ENCODE assay signal across 19 cellular contexts in genomic region chr18:14963246-14963645, GRCh38.
DNase-seq lines count a peak whose midpoint lies in the region; ATAC-seq, FAIRE-seq and TF ChIP-seq lines count a peak whose summit lies in the region.
"Had no signal": no experiment of that assay in that cellular context is flagged by ENCODE, and none has a peak within 500 bp of the region (broad histone marks: within the 10 kb centered on the region; RNA-seq: fewer than 3 reads in every experiment).

No MANE protein-coding gene starts in this region.

- no peak overlapping the region for H3K27ac ChIP-seq in right atrium auricular region
- H3K27ac ChIP-seq: BLaER1 had no signal

- H3K9me3 ChIP-seq in right atrium auricular region = no peaks in the 10 kb centered on the region
- H3K9me3 ChIP-seq: BLaER1 had no signal

- H3K36me3 ChIP-seq in right atrium auricular region = no peaks in the 10 kb centered on the region
- H3K36me3 ChIP-seq: BLaER1 had no signal

- DNase-seq in NCI-H748 (lab: John Stamatoyannopoulos, UW; ENCODE audit: unreplicated experiment) (peak; percentile 11), NCI-H748 treated with DMSO at 0.1 percent for 48 hours (lab: John Stamatoyannopoulos, UW) (no peak), right atrium auricular region (ENCODE audit: low spot score) (peak; percentile 30), Right ventricle myocardium superior (no peak), left colon (no peak), urothelium cell line (ENCODE audit: low spot score) (no peak), kidney tubule cell (ENCODE audit: low spot score) (no peak)
- DNase-seq: 8988T; CD4-positive, alpha-beta memory T cell; DMS153; DMS79; GDM1; GOT3; H7; HFFc6 had no signal

- ATAC-seq in Right ventricle myocardium superior (ENCODE audit: poor library complexity) = no peak
- ATAC-seq in left colon = peak; percentile 32
- ATAC-seq: HCT116 had no signal

- no peak overlapping the region for H3K4me3 ChIP-seq in right atrium auricular region
- H3K4me3 ChIP-seq: BLaER1 had no signal

- TF ChIP-seq CTCF in right atrium auricular region (IDR thresholded peaks at IDR 0.05) = no peak

- FAIRE-seq in urothelium cell line (lab: Jason Lieb, UNC) = peak; percentile 88
- FAIRE-seq: GM12892, GM18507 had no signal

- no peaks in the 10 kb centered on the region for H3K27me3 ChIP-seq in right atrium auricular region
- H3K27me3 ChIP-seq: BLaER1 had no signal

- H3K4me1 ChIP-seq in right atrium auricular region = no peaks in the 10 kb centered on the region
- H3K4me1 ChIP-seq: BLaER1 had no signal

- intact Hi-C loops in Right ventricle myocardium superior (cut with DNase I) (no loop called here), left colon (cut with DNase I, micrococcal nuclease) (no loop called here)

Comparison
In these comparisons a context has a peak if more than half of its experiments do, and no peak if none do; other contexts are left out.
1. DNase-seq: peak in NCI-H748 (single experiment) and right atrium auricular region (single experiment); none in NCI-H748 treated with DMSO at 0.1 percent for 48 hours (single experiment), Right ventricle myocardium superior (single experiment), left colon (0 of 2), urothelium cell line (single experiment) and kidney tubule cell (single experiment).